Comparison of ENCODE assay signal across 20 cellular contexts in genomic region chrX:41475166-41475565, GRCh38. TPM values are rescaled to one million over a fixed set of nuclear protein-coding genes. Genes with fewer than 3 reads are reported as not detected.
A peak's percentile ranks its signal among the peaks of the same experiment; 100 is the strongest.
DNase-seq lines count a peak whose midpoint lies in the region; ATAC-seq and TF ChIP-seq lines count a peak whose summit lies in the region.
"Had no signal": no experiment of that assay in that cellular context is flagged by ENCODE, and none has a peak within 500 bp of the region (broad histone marks: within the 10 kb centered on the region; RNA-seq: fewer than 3 reads in every experiment).

No MANE protein-coding gene starts in this region.

- DNase-seq in WTC11 (ENCODE audit: low spot score): peak; percentile 38
- DNase-seq in pons (ENCODE audit: low spot score): peak; percentile 1
- no peak for DNase-seq in NCI-H1105 (lab: John Stamatoyannopoulos, UW)
- no peak for DNase-seq in foreskin keratinocyte
- DNase-seq: activated CD4-positive, CD25-positive, alpha-beta regulatory T cell treated with anti-CD3 and anti-CD28 coated beads, Interleukin-2, amount 50 U/mL, for 72 hours; activated gamma-delta T cell; AML-193; gastrocnemius medialis; KBM-7; NCI-H1048; NCI-H226; SHP77 treated with DMSO at 0.1 percent for 48 hours; stimulated activated CD4-positive, alpha-beta T cell treated with anti-CD3 and anti-CD28 coated beads, Interleukin-4, amount 100 ng/mL, for 1 hour had no signal

- H3K27ac Mint-ChIP-seq in WTC11: peak overlapping the region; percentile 96

- CTCF ChIA-PET in WTC11 (lab: Charles Lee): no interaction called here

- H3K27me3 ChIP-seq in HUES48 (ENCODE audit: control insufficient read depth, insufficient read depth, low read length): no peaks in the 10 kb centered on the region
- H3K27me3 ChIP-seq in iPS-20b (ENCODE audit: insufficient read depth, low read length): no peaks in the 10 kb centered on the region
- H3K27me3 ChIP-seq in foreskin keratinocyte: no peaks in the 10 kb centered on the region
- H3K27me3 ChIP-seq: gastrocnemius medialis, suprapubic skin had no signal

- H3K36me3 Mint-ChIP-seq in WTC11: no peaks in the 10 kb centered on the region

- H3K9me3 ChIP-seq in HUES48 (ENCODE audit: control insufficient read depth, insufficient read depth, low read length) (no peaks in the 10 kb centered on the region), iPS-20b (ENCODE audit: insufficient read depth, low read depth, low read length) (no peaks in the 10 kb centered on the region)
- H3K9me3 ChIP-seq: gastrocnemius medialis, suprapubic skin had no signal

- TF ChIP-seq CTCF in WTC11 (IDR thresholded peaks at IDR 0.05) (no peak), foreskin keratinocyte (conservative IDR thresholded peaks at IDR 0.05) (no peak)

- H3K4me3 ChIP-seq in HUES48 (ENCODE audit: low read depth, low read length): peak overlapping the region; percentile 49
- H3K4me3 ChIP-seq in iPS-20b (ENCODE audit: low read length): peak overlapping the region; percentile 47; the same call in 1 of the 2 replicates
- H3K4me3 ChIP-seq: gastrocnemius medialis, suprapubic skin had no signal

- H3K9ac ChIP-seq in HUES48 (ENCODE audit: low read depth, low read length) (peak overlapping the region; percentile 75), iPS-20b (ENCODE audit: low read depth, low read length) (peak overlapping the region; percentile 87)

- H3K27ac ChIP-seq in HUES48 (ENCODE audit: low read depth, low read length) (peak overlapping the region; percentile 98), iPS-20b (ENCODE audit: low read length) (peak overlapping the region; percentile 100), foreskin keratinocyte (no peak overlapping the region)
- H3K27ac ChIP-seq: gastrocnemius medialis, suprapubic skin had no signal

- peak overlapping the region; percentile 48 for H3K4me3 Mint-ChIP-seq in WTC11

- peaks cover 21% of the 10 kb centered on the region for H3K4me1 Mint-ChIP-seq in WTC11

- ATAC-seq in WTC11 (peak; percentile 76), foreskin keratinocyte (no peak), GM19328 (IDR thresholded peaks at IDR 0.05; ENCODE audit: unreplicated experiment) (no peak)
- ATAC-seq: gastrocnemius medialis had no signal

- H3K27me3 Mint-ChIP-seq in WTC11 (ENCODE audit: low read depth): no peaks in the 10 kb centered on the region

- H3K4me1 ChIP-seq in HUES48 (ENCODE audit: control insufficient read depth, insufficient read depth, low read length) (peaks cover 23% of the 10 kb centered on the region), iPS-20b (ENCODE audit: insufficient read depth, low read length) (peaks cover 3% of the 10 kb centered on the region; the same call in 1 of the 2 replicates), foreskin keratinocyte (no peaks in the 10 kb centered on the region)
- H3K4me1 ChIP-seq: gastrocnemius medialis, suprapubic skin had no signal

- no peaks in the 10 kb centered on the region for H3K9me3 Mint-ChIP-seq in WTC11

- POLR2A ChIA-PET in WTC11 (lab: Charles Lee): no interaction called here

- H3K36me3 ChIP-seq in HUES48 (ENCODE audit: control insufficient read depth, insufficient read depth, low read length) (no peaks in the 10 kb centered on the region), iPS-20b (ENCODE audit: insufficient read depth, low read depth, low read length) (no peaks in the 10 kb centered on the region)
- H3K36me3 ChIP-seq: gastrocnemius medialis, suprapubic skin had no signal

TF ChIP-seq in WTC11, 78 proteins besides CTCF, POLR2A, EP300 and RAD21:
- TF ChIP-seq ZNF317 (CRISPR knock-in tag; IDR thresholded peaks at IDR 0.05; ENCODE audit: borderline replicate concordance, low read depth): no peak
- no peak for TF ChIP-seq OVOL2 (CRISPR knock-in tag; IDR thresholded peaks at IDR 0.05; ENCODE audit: borderline replicate concordance)
- TF ChIP-seq ZNF396 (CRISPR knock-in tag; IDR thresholded peaks at IDR 0.05; ENCODE audit: borderline replicate concordance): no peak
- peak; percentile 37; the same call in 1 of the 2 replicates for TF ChIP-seq ZNF423 (CRISPR knock-in tag; IDR thresholded peaks at IDR 0.05)
- TF ChIP-seq USF2 (CRISPR knock-in tag; IDR thresholded peaks at IDR 0.05): no peak
- TF ChIP-seq FOXK1 (CRISPR knock-in tag; IDR thresholded peaks at IDR 0.05): no peak

RNA-seq across cellular contexts. Expression of gene NYX, which starts 28.0 kb away (rescaled TPM):
- total RNA-seq in WTC11 (2021) (0.09 TPM in 1 of 3 replicates, not detected in the others), foreskin keratinocyte (not detected in 2 replicates)
- not detected in 2 replicates for polyA plus RNA-seq in foreskin keratinocyte
- total RNA-seq: omental fat pad; suprapubic skin; T-helper 2 cell treated with Interferon-gamma antibody and Interleukin-4, amounts not matched to agents 100 ng/mL and 5 ng/mL, for 36 hours had no signal
- polyA plus RNA-seq: keratinocyte had no signal

Comparison
In these comparisons a context has a peak if more than half of its experiments do, and no peak if none do; other contexts are left out.
1. DNase-seq: peak in WTC11 (single experiment) and pons (single experiment); none in NCI-H1105 (single experiment) and foreskin keratinocyte (0 of 2).